21 cellular contexts compared by ENCODE assay signal in genomic region chr17:79722787-79723186, GRCh38. TPM values are rescaled to one million over a fixed set of nuclear protein-coding genes. Genes with fewer than 3 reads are reported as not detected.
DNase-seq lines count a peak whose midpoint lies in the region; ATAC-seq, FAIRE-seq and TF ChIP-seq lines count a peak whose summit lies in the region.
"Had no signal": no experiment of that assay in that cellular context is flagged by ENCODE, and none has a peak within 500 bp of the region (broad histone marks: within the 10 kb centered on the region; RNA-seq: fewer than 3 reads in every experiment).

No MANE protein-coding gene starts in this region.

- TF ChIP-seq EP300 in K562 (IDR thresholded peaks at IDR 0.05; ENCODE audit: low read length): no peak

- H3K4me3 ChIP-seq in HEK293 (ENCODE audit: low read depth, low read length): no peak overlapping the region
- H3K4me3 ChIP-seq in K562: no peak overlapping the region
- H3K4me3 ChIP-seq: GM23248 had no signal

- H3K79me2 ChIP-seq in K562 (ENCODE audit: control insufficient read depth, insufficient read depth, low read length): no peaks in the 10 kb centered on the region

- peaks cover 3% of the 10 kb centered on the region; the same call in 1 of the 2 replicates for H3K4me1 ChIP-seq in HEK293 (ENCODE audit: control insufficient read depth, insufficient read depth, low read length)
- H3K4me1 ChIP-seq in K562 (replicated peaks in 1 of 2; ENCODE audit: control insufficient read depth in 2 of 2, insufficient read depth in 2 of 2, low read length in 2 of 2): peaks cover 3% of the 10 kb centered on the region in 2 experiments; a peak in 3 of 5 replicates

- H3K9ac ChIP-seq in K562 (ENCODE audit: insufficient read depth in 1 of 2, low read depth in 2 of 2, low read length in 2 of 2): no peak overlapping the region
- H3K9ac ChIP-seq: GM23248 had no signal

- H3K36me3 ChIP-seq in HEK293 (ENCODE audit: control insufficient read depth in 2 of 2, insufficient read depth in 1 of 2, low read length in 2 of 2) (no peaks in the 10 kb centered on the region), K562 (ENCODE audit: control insufficient read depth, insufficient read depth, low read length) (no peaks in the 10 kb centered on the region)

- no TSS peak for BruUV-seq in K562 (replicated peaks; lab: Mats Ljungman, UMichigan)

- H3K27me3 ChIP-seq in K562 (ENCODE audit: control insufficient read depth in 2 of 2, insufficient read depth in 2 of 2, low read length in 2 of 2): peaks cover 10 to 29% of the 10 kb centered on the region in 2 experiments; a peak in 3 of 5 replicates

- no peaks in the 10 kb centered on the region for H3K9me1 ChIP-seq in K562 (ENCODE audit: control insufficient read depth, insufficient read depth, low read length)

- H3K9me3 ChIP-seq in HEK293 (ENCODE audit: control insufficient read depth, insufficient read depth, low read depth, low read length): no peaks in the 10 kb centered on the region
- no peaks in the 10 kb centered on the region for H3K9me3 ChIP-seq in K562 (replicated peaks; ENCODE audit: control insufficient read depth, insufficient read depth, low read depth, low read length)

- no peak for TF ChIP-seq RAD21 in K562 (CRISPR knock-in tag; conservative IDR thresholded peaks at IDR 0.05 in 1 of 2, IDR thresholded peaks at IDR 0.05 in 1 of 2)

- no peak for DNase-seq in HTR-8/SVneo (ENCODE audit: insufficient read length, low spot score)
- no peak for DNase-seq in K562 (ENCODE audit: extremely low read depth in 1 of 4, low spot score in 3 of 4)
- no peak for DNase-seq in urothelium cell line (ENCODE audit: low spot score)
- DNase-seq in effector CD4-positive, alpha-beta T cell: no peak
- no peak for DNase-seq in NCI-H1092 treated with DMSO at 0.1 percent for 48 hours (lab: John Stamatoyannopoulos, UW)
- DNase-seq: C1 segment of cervical spinal cord; CD4-positive, alpha-beta memory T cell; DMS79 treated with DMSO at 0.1 percent for 48 hours; GF-D8 had no signal

- H3K4me2 ChIP-seq in K562 (ENCODE audit: insufficient read depth, low read length): no peak overlapping the region

- POLR2A ChIA-PET in HEK293 (lab: Yijun Ruan, JAX) (no interaction called here), K562 (lab: Yijun Ruan, JAX) (no interaction called here)

- in situ Hi-C loops in K562 (cut with MboI): no loop called here

- CTCF ChIA-PET in HEK293 (lab: Yijun Ruan, JAX): interaction anchor here (0.7 to 1.8 kb wide), 7 partner anchors 9 to 362 kb away, joined by 3 to 4 read pairs (median 3); no protein-coding TSS in a partner anchor
- CTCF ChIA-PET in K562 (lab: Yijun Ruan, JAX; ENCODE audit: low intra/inter-chr PET ratio): no interaction called here

- H3K27ac ChIP-seq in HEK293 (ENCODE audit: extremely low read depth, low read depth, low read length) (no peak overlapping the region), K562 (ENCODE audit: extremely low read depth, low read depth, low read length) (no peak overlapping the region)
- H3K27ac ChIP-seq: GM23248 had no signal

- 38% methylated on average over 10 of the region's 10 CpGs for WGBS in K562 (ENCODE audit: insufficient coverage, low coverage, missing lambda C conversion rate)

- no peak overlapping the region for H2AFZ ChIP-seq in K562 (ENCODE audit: low read depth, low read length)
- H2AFZ ChIP-seq: GM23248 had no signal

- TF ChIP-seq POLR2A in K562 (conservative IDR thresholded peaks at IDR 0.05): no peak

- no peak for TF ChIP-seq CTCF in HEK293 (tag by site-specific recombination; IDR thresholded peaks at IDR 0.05)
- no peak; a peak in 1 of 6 replicates for TF ChIP-seq CTCF in K562 (IDR thresholded peaks at IDR 0.05 in 2 of 3, conservative IDR thresholded peaks at IDR 0.05 in 1 of 3; ENCODE audit: insufficient read depth in 2 of 3, low read depth in 1 of 3, low read length in 3 of 3)

- H4K20me1 ChIP-seq in K562 (replicated peaks; ENCODE audit: control insufficient read depth, insufficient read depth, low read length): no peaks in the 10 kb centered on the region

- intact Hi-C loops in K562 (cut with micrococcal nuclease): no loop called here

- FAIRE-seq in HTR-8/SVneo (lab: Jason Lieb, UNC) (peak; percentile 74), K562 (lab: Jason Lieb, UNC) (no peak), urothelium cell line (lab: Jason Lieb, UNC) (peak; percentile 94)
- FAIRE-seq: GM12892 had no signal

- ATAC-seq in K562: no peak

TF ChIP-seq in HEK293, 187 proteins besides CTCF, POLR2A, EP300 and RAD21 (continues in another document):
- TF ChIP-seq ZNF510 (tag by site-specific recombination; IDR thresholded peaks at IDR 0.05; ENCODE audit: insufficient replicate concordance) (no peak), KLF9 (tag by site-specific recombination; IDR thresholded peaks at IDR 0.05; ENCODE audit: low read depth) (no peak), ZNF585B (tag by site-specific recombination; IDR thresholded peaks at IDR 0.05) (no peak), PBX3 (CRISPR knock-in tag; IDR thresholded peaks at IDR 0.05) (no peak)

TF ChIP-seq in K562, 482 proteins besides CTCF, POLR2A, EP300 and RAD21 (continues in another document):
- TF ChIP-seq PKNOX1 (IDR thresholded peaks at IDR 0.05): no peak
- TF ChIP-seq ARHGAP35 (IDR thresholded peaks at IDR 0.05; ENCODE audit: partially characterized antibody): no peak
- TF ChIP-seq ZNF280A (IDR thresholded peaks at IDR 0.05; ENCODE audit: low read depth, partially characterized antibody): no peak
- TF ChIP-seq KDM1A (IDR thresholded peaks at IDR 0.05): peak in 1 of 2 experiments; percentile 91; a peak in 2 of 4 replicates
- no peak for TF ChIP-seq OTX1 (CRISPR knock-in tag; IDR thresholded peaks at IDR 0.05)
- TF ChIP-seq KLF16 (IDR thresholded peaks at IDR 0.05): no peak
- TF ChIP-seq NFIX (CRISPR knock-in tag; IDR thresholded peaks at IDR 0.05; ENCODE audit: low read depth): no peak
- no peak for TF ChIP-seq ZNF584 (CRISPR knock-in tag; IDR thresholded peaks at IDR 0.05; ENCODE audit: low read depth)

RNA-seq across cellular contexts. Expression of gene ENPP7, which starts 8.0 kb away (rescaled TPM):
- not detected in 2 replicates for total RNA-seq in K562 (2011; cell fraction: chromatin; rRNA removed; ENCODE audit: low replicate concordance)
- total RNA-seq in K562 (2011; cell fraction: nucleolus; rRNA removed): not detected in 2 replicates
- not detected in 2 replicates for total RNA-seq in K562 (2011; cell fraction: nucleoplasm; rRNA removed)
- not detected in 2 replicates for total RNA-seq in K562 (2014; rRNA removed)
- not detected in 2 replicates for total RNA-seq in K562 (2014; rRNA removed; fragmentation: Illumina TruSeq; extraction: Trizol)
- total RNA-seq in K562 (2015; rRNA removed; fragmentation: Illumina TruSeq; extraction: Trizol): not detected in 2 replicates
- total RNA-seq in K562 (2021): not detected in 2 replicates
- not detected in 2 replicates for polyA plus RNA-seq in K562 (2011; rRNA removed)
- not detected in 2 replicates for polyA plus RNA-seq in K562 (2011; cell fraction: cytosol; rRNA removed)
- polyA plus RNA-seq in K562 (2011; cell fraction: nucleus; rRNA removed): not detected in 2 replicates
- polyA plus RNA-seq in K562 (2012): not detected in 2 replicates
- not detected in 2 replicates for polyA plus RNA-seq in K562 (2014; fragmentation: Illumina TruSeq; extraction: Trizol)
- polyA plus RNA-seq in K562 (2014; fragmentation: Nextera tagmentation; extraction: Ambion mirVana): not detected
- polyA plus RNA-seq in K562 (2014; rRNA removed): not detected in 2 replicates
- not detected in 2 replicates for polyA minus RNA-seq in K562 (2011; rRNA and poly(A)+ RNA removed)
- not detected in 2 replicates for polyA minus RNA-seq in K562 (2011; cell fraction: cytosol; rRNA and poly(A)+ RNA removed)
- not detected in 2 replicates for polyA minus RNA-seq in K562 (2011; cell fraction: nucleus; rRNA and poly(A)+ RNA removed)
- total RNA-seq: A172, A673, Calu3, Daoy, G401, GM23248, H4, H9, HFFc6 had no signal
- polyA plus RNA-seq: BJ, GM23248 had no signal

RNA-seq across cellular contexts. Expression of gene CBX2, which starts 55.2 kb away (rescaled TPM):
- 20.1 and 55.7 TPM in 2 replicates for total RNA-seq in K562 (2011; cell fraction: chromatin; rRNA removed; ENCODE audit: low replicate concordance)
- total RNA-seq in K562 (2011; cell fraction: nucleolus; rRNA removed): 37.1 and 52.4 TPM in 2 replicates
- total RNA-seq in K562 (2011; cell fraction: nucleoplasm; rRNA removed): 27.8 and 34.1 TPM in 2 replicates
- total RNA-seq in K562 (2014; rRNA removed) (18.2 and 23.6 TPM in 2 replicates), K562 (2014; rRNA removed; fragmentation: Illumina TruSeq; extraction: Trizol) (6.9 and 8.4 TPM in 2 replicates), K562 (2015; rRNA removed; fragmentation: Illumina TruSeq; extraction: Trizol) (16.5 and 18.1 TPM in 2 replicates), K562 (2021) (26.9 and 28.5 TPM in 2 replicates)
- polyA plus RNA-seq in K562 (2011; rRNA removed) (13.9 and 18.3 TPM in 2 replicates), K562 (2014; fragmentation: Illumina TruSeq; extraction: Trizol) (13.9 and 16.9 TPM in 2 replicates), K562 (2014; fragmentation: Nextera tagmentation; extraction: Ambion mirVana) (1 to 10 TPM in 1 of 2 experiments, under 1 TPM in 1; 0.66 to 1.0 TPM), K562 (2014; rRNA removed) (17.4 and 18.4 TPM in 2 replicates)
- 17.2 and 30.0 TPM in 2 replicates for polyA plus RNA-seq in K562 (2011; cell fraction: cytosol; rRNA removed)
- 35.0 and 55.5 TPM in 2 replicates for polyA plus RNA-seq in K562 (2011; cell fraction: nucleus; rRNA removed)
- 13.0 and 18.6 TPM in 2 replicates for polyA plus RNA-seq in K562 (2012)
- polyA minus RNA-seq in K562 (2011; rRNA and poly(A)+ RNA removed): 10.0 and 14.9 TPM in 2 replicates
- polyA minus RNA-seq in K562 (2011; cell fraction: cytosol; rRNA and poly(A)+ RNA removed): 20.6 and 24.0 TPM in 2 replicates
- 18.0 and 19.1 TPM in 2 replicates for polyA minus RNA-seq in K562 (2011; cell fraction: nucleus; rRNA and poly(A)+ RNA removed)
- polyA plus RNA-seq: CD4-positive, alpha-beta memory T cell had no signal
